Comparison of ENCODE assay signal across 8 cellular contexts in the genomic region with DNA sequence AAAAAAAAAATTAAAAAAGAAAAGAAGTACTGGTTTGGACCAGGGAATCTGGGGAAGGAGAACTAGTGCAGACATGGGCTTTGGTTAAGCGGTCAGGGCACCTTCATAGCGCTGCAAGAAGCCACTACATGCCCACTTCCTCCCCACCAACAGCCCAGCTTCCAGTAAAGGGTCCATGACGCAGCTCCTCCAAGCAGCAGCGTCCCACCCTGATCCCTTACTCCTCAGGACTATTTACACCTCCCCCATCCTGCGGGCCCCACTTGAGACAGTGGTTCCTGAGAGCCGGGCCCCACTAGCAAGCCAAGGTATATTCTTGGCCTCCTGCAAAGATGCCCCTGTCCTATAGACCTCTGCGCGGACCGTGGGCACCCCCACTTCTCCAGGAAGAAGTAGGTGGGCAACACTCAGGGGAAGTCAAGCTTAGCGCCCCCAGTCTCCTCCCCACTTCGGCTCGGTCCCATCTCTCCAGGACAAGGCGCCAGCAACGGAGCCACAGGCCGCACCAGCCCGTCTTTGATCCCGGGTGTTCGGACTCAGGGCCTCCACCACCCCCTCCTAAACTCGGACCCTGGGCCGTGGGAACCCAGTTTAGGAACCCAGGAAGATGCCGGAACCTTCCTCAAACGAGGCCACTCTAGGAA. TPM values are rescaled to one million over a fixed set of nuclear protein-coding genes. Genes with fewer than 3 reads are reported as not detected.
DNase-seq lines count a peak whose midpoint lies in the region; ATAC-seq and TF ChIP-seq lines count a peak whose summit lies in the region.

No MANE protein-coding gene starts in this region.

- no peak for TF ChIP-seq CTCF in AG09309 (IDR thresholded peaks at IDR 0.05; ENCODE audit: control insufficient read depth, insufficient read depth, low read depth, low read length, missing control alignments)

- peaks cover 24 to 26% of the 10 kb centered on the region in 2 donors for H3K4me1 Mint-ChIP-seq in stimulated activated naive B cell treated with anti-CD40 and anti-IgM and Interleukin-4, amounts not matched to agents 10 μg/mL and 1 μg/mL and 100 μg/mL, for 72 hours

- peak; percentile 3 for ATAC-seq in HG02642 (IDR thresholded peaks at IDR 0.05; ENCODE audit: poor library complexity, unreplicated experiment)
- peak; percentile 1 to 3 for ATAC-seq in stimulated activated naive B cell treated with anti-CD40 and anti-IgM and Interleukin-4, amounts not matched to agents 10 μg/mL and 1 μg/mL and 100 μg/mL, for 72 hours (replicated peaks)

- H3K4me3 Mint-ChIP-seq in stimulated activated naive B cell treated with anti-CD40 and anti-IgM and Interleukin-4, amounts not matched to agents 10 μg/mL and 1 μg/mL and 100 μg/mL, for 72 hours = peak overlapping the region; percentile 95 to 96

- peak overlapping the region; percentile 35 for H3K4me3 ChIP-seq in AG09309 (ENCODE audit: control insufficient read depth, low read depth, low read length)
- H3K4me3 ChIP-seq in iPS-18a (ENCODE audit: low read length) = peak overlapping the region; percentile 34

- DNase-seq in AG09309 (ENCODE audit: low read depth) (no peak), T-helper 9 cell (no peak), amniotic stem cell (lab: John Stamatoyannopoulos, UW) (no peak), H4 (ENCODE audit: low spot score) (no peak)
- peak; percentile 12 for DNase-seq in activated gamma-delta T cell treated with anti-CD3 and anti-CD28 coated beads, Interleukin-2, amount 50 U/mL, for 16 hours (ENCODE audit: low read depth)
- peak; percentile 27 for DNase-seq in stimulated activated naive B cell treated with anti-CD40 and anti-IgM and Interleukin-4, amounts not matched to agents 10 μg/mL and 1 μg/mL and 100 μg/mL, for 72 hours

- H3K4me1 ChIP-seq in iPS-18a (ENCODE audit: control insufficient read depth, low read depth, low read length) = peaks cover 8% of the 10 kb centered on the region

- H3K36me3 Mint-ChIP-seq in stimulated activated naive B cell treated with anti-CD40 and anti-IgM and Interleukin-4, amounts not matched to agents 10 μg/mL and 1 μg/mL and 100 μg/mL, for 72 hours = peaks cover 14 to 27% of the 10 kb centered on the region in 2 donors

- peak overlapping the region; percentile 38 for H3K9ac ChIP-seq in iPS-18a (ENCODE audit: low read length)

- H3K27ac ChIP-seq in iPS-18a (ENCODE audit: low read length) = peak overlapping the region; percentile 72

- H3K27me3 Mint-ChIP-seq in stimulated activated naive B cell treated with anti-CD40 and anti-IgM and Interleukin-4, amounts not matched to agents 10 μg/mL and 1 μg/mL and 100 μg/mL, for 72 hours = no peaks in the 10 kb centered on the region

- no peaks in the 10 kb centered on the region for H3K36me3 ChIP-seq in iPS-18a (ENCODE audit: control insufficient read depth, low read depth, low read length)

- no peaks in the 10 kb centered on the region for H3K9me3 Mint-ChIP-seq in stimulated activated naive B cell treated with anti-CD40 and anti-IgM and Interleukin-4, amounts not matched to agents 10 μg/mL and 1 μg/mL and 100 μg/mL, for 72 hours

- peaks cover 17% of the 10 kb centered on the region for H3K27me3 ChIP-seq in iPS-18a (ENCODE audit: control insufficient read depth, insufficient read depth, low read length)

- peak overlapping the region; percentile 99 for H3K27ac Mint-ChIP-seq in stimulated activated naive B cell treated with anti-CD40 and anti-IgM and Interleukin-4, amounts not matched to agents 10 μg/mL and 1 μg/mL and 100 μg/mL, for 72 hours

- no peaks in the 10 kb centered on the region for H3K9me3 ChIP-seq in iPS-18a (ENCODE audit: control insufficient read depth, low read depth, low read length)

RNA-seq across cellular contexts. Expression of a gene that starts 0.9 kb away (rescaled TPM):
- 5.2 and 13.6 TPM in 2 replicates for total RNA-seq in H4 (2014; rRNA removed; shearing (Covaris generic))

RNA-seq across cellular contexts. Expression of a gene that starts 8.4 kb away (rescaled TPM):
- total RNA-seq in H4 (2014; rRNA removed; shearing (Covaris generic)) = 5.0 and 5.9 TPM in 2 replicates

RNA-seq across cellular contexts. Expression of a gene that starts 39.7 kb away (rescaled TPM):
- 9.6 TPM in 2 replicates for total RNA-seq in H4 (2014; rRNA removed; shearing (Covaris generic))

RNA-seq across cellular contexts. Expression of a gene that starts 49.1 kb away (rescaled TPM):
- 5.0 and 6.2 TPM in 2 replicates for total RNA-seq in H4 (2014; rRNA removed; shearing (Covaris generic))

Comparison
In these comparisons a context has a peak if more than half of its experiments do, and no peak if none do; other contexts are left out.
1. DNase-seq: peak in activated gamma-delta T cell treated with anti-CD3 and anti-CD28 coated beads, Interleukin-2, amount 50 U/mL, for 16 hours (single experiment) and stimulated activated naive B cell treated with anti-CD40 and anti-IgM and Interleukin-4, amounts not matched to agents 10 μg/mL and 1 μg/mL and 100 μg/mL, for 72 hours (single experiment); none in AG09309 (single experiment), T-helper 9 cell (single experiment), amniotic stem cell (single experiment) and H4 (single experiment).